30 cellular contexts compared by ENCODE assay signal in the genomic region with DNA sequence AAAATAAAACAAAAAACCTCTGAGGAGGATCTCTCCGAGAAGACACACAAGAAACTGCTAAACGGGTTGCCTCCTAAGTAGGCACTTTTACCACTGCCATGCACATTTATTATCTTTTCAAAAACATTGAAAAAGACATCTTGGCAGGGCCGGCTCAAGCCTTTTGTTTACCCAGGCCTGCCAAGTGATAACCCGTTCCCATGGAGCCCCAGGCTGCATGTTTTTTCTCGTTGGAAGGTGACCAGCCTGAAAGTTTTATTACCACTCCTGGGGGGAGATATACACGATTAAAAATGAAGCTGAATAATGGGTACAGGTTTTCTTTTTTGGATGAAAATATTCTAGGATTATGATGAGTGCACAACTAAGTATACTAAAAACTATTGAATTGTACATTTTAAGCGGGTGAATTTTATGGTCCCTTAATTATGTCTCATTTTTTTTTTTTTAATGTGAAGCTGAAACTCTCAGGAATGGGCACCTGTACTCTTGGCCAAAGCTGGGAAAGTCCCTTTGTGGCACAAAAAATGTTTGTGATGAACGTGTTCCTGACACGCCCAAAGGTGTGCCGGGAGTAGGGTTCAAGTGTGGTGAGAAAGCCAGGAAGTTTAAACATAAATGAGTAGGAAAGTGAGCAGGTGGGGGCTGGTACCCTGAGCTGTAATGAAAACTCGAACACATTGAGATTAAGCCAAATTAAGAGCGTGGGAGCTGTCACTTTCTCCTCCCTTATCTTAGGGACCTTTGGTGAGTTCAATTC. TPM values are rescaled to one million over a fixed set of nuclear protein-coding genes. Genes with fewer than 3 reads are reported as not detected.
A peak's percentile ranks its signal among the peaks of the same experiment; 100 is the strongest.
DNase-seq lines count a peak whose midpoint lies in the region; ATAC-seq, FAIRE-seq and TF ChIP-seq lines count a peak whose summit lies in the region.
"Had no signal": no experiment of that assay in that cellular context is flagged by ENCODE, and none has a peak within 500 bp of the region (broad histone marks: within the 10 kb centered on the region; RNA-seq: fewer than 3 reads in every experiment).

No MANE protein-coding gene starts in this region.

- no peaks in the 10 kb centered on the region for H3K4me1 Mint-ChIP-seq in type B pancreatic cell (ENCODE audit: unreplicated experiment)
- H3K4me1 Mint-ChIP-seq: activated T-helper 17 cell treated with anti-CD3 and anti-CD28 coated beads, Interleukin-2, amount 50 U/mL, for 72 hours; memory B cell had no signal

- H3K27me3 ChIP-seq in foreskin keratinocyte: peaks cover 2% of the 10 kb centered on the region
- H3K27me3 ChIP-seq in right lobe of liver: peaks cover 0 to 16% of the 10 kb centered on the region in 2 donors
- H3K27me3 ChIP-seq: BLaER1 treated with 17β-estradiol and CSF1 and Interleukin-3, amounts not matched to agents 10 nM and 100 nM; MG63; thyroid gland had no signal

- H3K4me1 ChIP-seq in foreskin keratinocyte (no peaks in the 10 kb centered on the region), right lobe of liver (no peaks in the 10 kb centered on the region)
- H3K4me1 ChIP-seq: ascending aorta had no signal

- intact Hi-C loops in right lobe of liver (cut with DNase I): no loop called here

- H3K4me3 ChIP-seq in right lobe of liver: no peak overlapping the region
- H3K4me3 ChIP-seq: ascending aorta; BLaER1 treated with 17β-estradiol and CSF1 and Interleukin-3, amounts not matched to agents 10 nM and 100 nM; gastroesophageal sphincter; MG63; spleen; thyroid gland had no signal

- H3K27me3 Mint-ChIP-seq in type B pancreatic cell: peaks cover 19% of the 10 kb centered on the region

- H3K9me3 ChIP-seq in right lobe of liver: no peaks in the 10 kb centered on the region
- H3K9me3 ChIP-seq: ascending aorta, gastroesophageal sphincter, MG63, spleen, thyroid gland had no signal

- no peaks in the 10 kb centered on the region for H3K36me3 Mint-ChIP-seq in type B pancreatic cell
- H3K36me3 Mint-ChIP-seq: activated naive CD8-positive, alpha-beta T cell; memory B cell had no signal

- ATAC-seq in foreskin keratinocyte (peak; percentile 70), right lobe of liver (no peak)
- ATAC-seq: activated T-helper 17 cell treated with anti-CD3 and anti-CD28 coated beads, Interleukin-2, amount 50 U/mL, for 72 hours; gastroesophageal sphincter; stimulated activated naive CD8-positive, alpha-beta T cell treated with anti-CD3 and anti-CD28 coated beads, Interleukin-15, Interleukin-2, amounts not matched to agents 100 U/mL and 50 U/mL, for 24 hours had no signal

- H3K36me3 ChIP-seq in right lobe of liver: no peaks in the 10 kb centered on the region
- H3K36me3 ChIP-seq: ascending aorta, gastroesophageal sphincter, MG63, thyroid gland had no signal

- WGBS in right lobe of liver (ENCODE audit: insufficient coverage, low coverage, low lambda C conversion rate, missing lambda C conversion rate): 57% methylated on average over 12 of the region's 12 CpGs

- peak; percentile 40 for DNase-seq in NCI-H146 (lab: John Stamatoyannopoulos, UW)
- DNase-seq in NCI-H146 treated with DMSO at 0.1 percent for 48 hours (lab: John Stamatoyannopoulos, UW; ENCODE audit: unreplicated experiment): no peak
- DNase-seq in NCI-H2196 treated with DMSO at 0.1 percent for 48 hours (lab: John Stamatoyannopoulos, UW; ENCODE audit: unreplicated experiment): peak; percentile 0
- DNase-seq in foreskin keratinocyte: peak; percentile 19 to 47
- DNase-seq in type B pancreatic cell (ENCODE audit: extremely low spot score, unreplicated experiment): no peak
- no peak for DNase-seq in frontal cortex (ENCODE audit: low spot score in 2 of 2)
- no peak for DNase-seq in right lobe of liver
- DNase-seq in ecto neural progenitor cell (ENCODE audit: low spot score): no peak
- DNase-seq: activated CD4-positive, alpha-beta T cell treated with anti-CD3 and anti-CD28 coated beads, Interleukin-2, amount 10 ng/mL, durations not matched to agents 7 days and 5 days; cerebellar nuclear complex; effector CD4-positive, alpha-beta T cell; GF-D8; MG63; NCI-H1694 treated with DMSO at 0.1 percent for 48 hours; NCI-H446; NK-92 treated with Interleukin-12 subunit alpha and Interleukin-12 subunit beta, amount 100 ng/mL, for 24 hours; nucleus accumbens; spleen; stimulated activated CD4-positive, alpha-beta T cell treated with anti-CD3 and anti-CD28 coated beads, Interleukin-4, amount 100 ng/mL, for 4 hours; stimulated activated naive CD8-positive, alpha-beta T cell treated with anti-CD3 and anti-CD28 coated beads, Interleukin-15, Interleukin-2, amounts not matched to agents 100 U/mL and 50 U/mL, for 24 hours; T-helper 2 cell; thyroid gland had no signal

- TF ChIP-seq CTCF in foreskin keratinocyte (conservative IDR thresholded peaks at IDR 0.05): no peak
- TF ChIP-seq CTCF in type B pancreatic cell (conservative IDR thresholded peaks at IDR 0.05): no peak
- TF ChIP-seq CTCF in right lobe of liver (IDR thresholded peaks at IDR 0.05): no peak

- no peak for FAIRE-seq in frontal cortex (lab: Jason Lieb, UNC)
- FAIRE-seq: D721Med had no signal

- no peaks in the 10 kb centered on the region for H3K9me3 Mint-ChIP-seq in type B pancreatic cell
- H3K9me3 Mint-ChIP-seq: activated CD4-positive, alpha-beta T cell treated with anti-CD3 and anti-CD28 coated beads, Interleukin-2, amount 10 ng/mL, durations not matched to agents 7 days and 5 days; activated T-helper 17 cell treated with anti-CD3 and anti-CD28 coated beads, Interleukin-2, amount 50 U/mL, for 72 hours; memory B cell had no signal

- no peak overlapping the region for H3K27ac Mint-ChIP-seq in type B pancreatic cell
- H3K27ac Mint-ChIP-seq: activated CD4-positive, alpha-beta T cell treated with anti-CD3 and anti-CD28 coated beads, Interleukin-2, amount 10 ng/mL, durations not matched to agents 7 days and 5 days; activated naive CD8-positive, alpha-beta T cell; activated T-helper 17 cell treated with anti-CD3 and anti-CD28 coated beads, Interleukin-2, amount 50 U/mL, for 72 hours; memory B cell had no signal

- peak overlapping the region; percentile 18 for H3K27ac ChIP-seq in foreskin keratinocyte
- no peak overlapping the region for H3K27ac ChIP-seq in right lobe of liver
- H3K27ac ChIP-seq: ascending aorta; BLaER1 treated with 17β-estradiol and CSF1 and Interleukin-3, amounts not matched to agents 10 nM and 100 nM; gastroesophageal sphincter; HL-60; spleen; thyroid gland had no signal

- no peak for TF ChIP-seq POLR2A in right lobe of liver (IDR thresholded peaks at IDR 0.05)

- H3K4me3 Mint-ChIP-seq in type B pancreatic cell: peak overlapping the region; percentile 28
- H3K4me3 Mint-ChIP-seq: activated CD4-positive, alpha-beta T cell treated with anti-CD3 and anti-CD28 coated beads, Interleukin-2, amount 10 ng/mL, durations not matched to agents 7 days and 5 days; activated T-helper 17 cell treated with anti-CD3 and anti-CD28 coated beads, Interleukin-2, amount 50 U/mL, for 72 hours; memory B cell had no signal

RNA-seq across cellular contexts. Expression of gene MAP7D2, which starts 1.5 kb away (rescaled TPM):
- total RNA-seq in foreskin keratinocyte (3.5 and 4.2 TPM in 2 replicates), type B pancreatic cell (ENCODE audit: low replicate concordance) (2.0 and 2.8 TPM in 2 replicates), frontal cortex (11.4 TPM), right lobe of liver (under 1 TPM in 4 of 6 experiments, not detected in 2; 0.11 to 0.49 (median 0.30) TPM)
- polyA plus RNA-seq in foreskin keratinocyte: 1.9 and 2.1 TPM in 2 replicates
- total RNA-seq: ascending aorta had no signal

RNA-seq across cellular contexts. Expression of gene EIF1AX, which starts 23.4 kb away (rescaled TPM):
- total RNA-seq in foreskin keratinocyte (84.6 and 86.0 TPM in 2 replicates), type B pancreatic cell (ENCODE audit: low replicate concordance) (95.2 and 96.8 TPM in 2 replicates), frontal cortex (91.7 TPM), right lobe of liver (10 to 100 TPM; 31.1 to 71.6 (median 44.4) TPM)
- polyA plus RNA-seq in foreskin keratinocyte: 52.0 and 58.4 TPM in 2 replicates

Comparison
In these comparisons a context has a peak if more than half of its experiments do, and no peak if none do; other contexts are left out.
1. DNase-seq: peak in NCI-H146 (single experiment), NCI-H2196 treated with DMSO at 0.1 percent for 48 hours (single experiment) and foreskin keratinocyte (2 of 2); none in NCI-H146 treated with DMSO at 0.1 percent for 48 hours (single experiment), type B pancreatic cell (single experiment), frontal cortex (0 of 2), right lobe of liver (0 of 3) and ecto neural progenitor cell (single experiment).